In the genomic region with DNA sequence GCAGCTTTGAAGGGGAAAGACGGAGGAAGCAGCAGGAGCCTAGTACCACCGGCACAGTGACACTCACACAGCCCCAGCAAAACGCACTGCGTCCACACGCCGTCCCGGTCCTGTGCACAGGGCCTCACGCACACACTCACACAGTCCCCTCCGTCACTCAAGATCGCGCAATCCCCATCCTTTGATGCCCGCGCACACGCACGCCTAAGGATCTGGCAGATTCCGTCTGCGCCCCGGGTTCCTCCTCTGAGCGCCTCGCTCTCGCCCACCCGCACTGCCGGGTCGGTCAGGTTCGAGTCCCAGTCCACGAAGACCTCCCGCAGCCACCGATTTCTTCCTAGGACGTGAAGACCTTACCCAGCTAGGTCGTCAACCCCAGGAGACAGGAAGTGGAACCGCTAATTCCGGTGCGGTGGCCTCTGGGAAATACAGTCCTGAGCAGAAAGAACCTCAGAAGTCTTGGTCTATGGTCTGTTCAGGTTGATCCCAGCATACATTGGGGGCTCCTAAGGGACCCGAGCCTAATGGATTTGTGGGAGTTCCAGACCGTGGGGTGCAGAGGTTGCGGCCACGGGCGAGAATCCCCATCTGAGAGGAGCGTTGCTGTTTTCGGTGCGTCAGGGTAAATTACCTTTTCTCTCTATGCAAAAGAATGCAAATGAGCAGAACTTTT, we compare ENCODE assay signal across 7 cellular contexts. TPM values are rescaled to one million over a fixed set of nuclear protein-coding genes. Genes with fewer than 3 reads are reported as not detected.
DNase-seq lines count a peak whose midpoint lies in the region; ATAC-seq and TF ChIP-seq lines count a peak whose summit lies in the region.

A gene (minus strand): TSS at position 400 of the 673 bp plus-strand sequence. CDS start 5,899 bp downstream, outside the sequence.

- peaks cover 24% of the 10 kb centered on the region for H3K27me3 Mint-ChIP-seq in WTC11 (ENCODE audit: low read depth)

- peak within 1 kb of the TSS; percentile 98 for H3K4me3 Mint-ChIP-seq in WTC11

- peaks cover 9% of the 10 kb centered on the region for H3K36me3 Mint-ChIP-seq in WTC11

- TF ChIP-seq CTCF in GM13977 (IDR thresholded peaks at IDR 0.05; ENCODE audit: extremely low read depth, insufficient read depth, missing control alignments) = no peak
- no peak for TF ChIP-seq CTCF in WTC11 (IDR thresholded peaks at IDR 0.05)

- CTCF ChIA-PET in WTC11 (lab: Charles Lee) = interaction anchor here (0.6 to 1.9 kb wide), 3 partner anchors 109 to 174 kb away, joined by 3 to 7 read pairs (median 3); no protein-coding TSS in a partner anchor

- H3K4me1 Mint-ChIP-seq in WTC11 = peaks cover 12% of the 10 kb centered on the region

- peak within 1 kb of the TSS; percentile 23 for H3K27ac ChIP-seq in caudate nucleus (ENCODE audit: low read depth, low read length)

- DNase-seq in GM13977 (ENCODE audit: low spot score) (peak; percentile 73), NCI-H2196 (lab: John Stamatoyannopoulos, UW; ENCODE audit: unreplicated experiment) (peak; percentile 42), WTC11 (ENCODE audit: low spot score) (peak; percentile 50), caudate nucleus (lab: John Stamatoyannopoulos, UW) (peak in 58 of 61 donors; percentile 6 to 89 (median 60)), islet precursor cell (peak; percentile 84)
- DNase-seq in stimulated activated CD4-positive, alpha-beta T cell treated with anti-CD3 and anti-CD28 coated beads, Interleukin-12 subunit alpha, Interleukin-12 subunit beta, amount 100 ng/mL, for 4 hours = peak; percentile 55

- ATAC-seq in HG03025 (IDR thresholded peaks at IDR 0.05; ENCODE audit: low FRiP score, unreplicated experiment) (peak; percentile 61), WTC11 (peak; percentile 99)

- peak within 1 kb of the TSS; percentile 82 for H3K27ac Mint-ChIP-seq in WTC11

- in situ Hi-C loops in GM13977 (cut with MboI; ENCODE audit: low pct_unique_long_range_greater_than_20kb, low sequenced_read_pairs, unreplicated experiment) = no loop called here

- POLR2A ChIA-PET in WTC11 (lab: Charles Lee) = interaction anchor here (1.7 kb wide), 1 partner anchor 34 kb away, joined by 5 read pairs; a partner anchor contains a TSS

- peaks cover 24% of the 10 kb centered on the region for H3K9me3 Mint-ChIP-seq in WTC11

TF ChIP-seq in WTC11, 78 proteins besides CTCF, POLR2A, EP300 and RAD21 (continues in another document):
- TF ChIP-seq ESRRA (CRISPR knock-in tag; IDR thresholded peaks at IDR 0.05; ENCODE audit: borderline replicate concordance) (no peak), ZNF219 (CRISPR knock-in tag; IDR thresholded peaks at IDR 0.05; ENCODE audit: borderline replicate concordance) (no peak), TEAD1 (CRISPR knock-in tag; IDR thresholded peaks at IDR 0.05) (peak; percentile 60; the same call in 1 of the 2 replicates), ZNF121 (CRISPR knock-in tag; IDR thresholded peaks at IDR 0.05) (peak; percentile 90), HMGA2 (CRISPR knock-in tag; IDR thresholded peaks at IDR 0.05) (no peak), FOXK1 (CRISPR knock-in tag; IDR thresholded peaks at IDR 0.05) (no peak; the same call in 1 of the 2 replicates), ZNF263 (CRISPR knock-in tag; IDR thresholded peaks at IDR 0.05; ENCODE audit: low read depth) (no peak), FOXP1 (CRISPR knock-in tag; IDR thresholded peaks at IDR 0.05; ENCODE audit: borderline replicate concordance) (peak; percentile 63; the same call in 1 of the 2 replicates), NFE2L1 (CRISPR knock-in tag; IDR thresholded peaks at IDR 0.05) (no peak; the same call in 1 of the 2 replicates), SMAD3 (CRISPR knock-in tag; IDR thresholded peaks at IDR 0.05; ENCODE audit: borderline replicate concordance) (peak; percentile 52; the same call in 1 of the 2 replicates), PRRX2 (CRISPR knock-in tag; IDR thresholded peaks at IDR 0.05) (no peak), SOX15 (CRISPR knock-in tag; IDR thresholded peaks at IDR 0.05) (no peak), TEAD4 (CRISPR knock-in tag; IDR thresholded peaks at IDR 0.05) (0 out of 2 replicates have a peak, but pooled peaks have one; percentile 39), ZNF416 (CRISPR knock-in tag; IDR thresholded peaks at IDR 0.05) (no peak)
- TF ChIP-seq, protein P1, sequence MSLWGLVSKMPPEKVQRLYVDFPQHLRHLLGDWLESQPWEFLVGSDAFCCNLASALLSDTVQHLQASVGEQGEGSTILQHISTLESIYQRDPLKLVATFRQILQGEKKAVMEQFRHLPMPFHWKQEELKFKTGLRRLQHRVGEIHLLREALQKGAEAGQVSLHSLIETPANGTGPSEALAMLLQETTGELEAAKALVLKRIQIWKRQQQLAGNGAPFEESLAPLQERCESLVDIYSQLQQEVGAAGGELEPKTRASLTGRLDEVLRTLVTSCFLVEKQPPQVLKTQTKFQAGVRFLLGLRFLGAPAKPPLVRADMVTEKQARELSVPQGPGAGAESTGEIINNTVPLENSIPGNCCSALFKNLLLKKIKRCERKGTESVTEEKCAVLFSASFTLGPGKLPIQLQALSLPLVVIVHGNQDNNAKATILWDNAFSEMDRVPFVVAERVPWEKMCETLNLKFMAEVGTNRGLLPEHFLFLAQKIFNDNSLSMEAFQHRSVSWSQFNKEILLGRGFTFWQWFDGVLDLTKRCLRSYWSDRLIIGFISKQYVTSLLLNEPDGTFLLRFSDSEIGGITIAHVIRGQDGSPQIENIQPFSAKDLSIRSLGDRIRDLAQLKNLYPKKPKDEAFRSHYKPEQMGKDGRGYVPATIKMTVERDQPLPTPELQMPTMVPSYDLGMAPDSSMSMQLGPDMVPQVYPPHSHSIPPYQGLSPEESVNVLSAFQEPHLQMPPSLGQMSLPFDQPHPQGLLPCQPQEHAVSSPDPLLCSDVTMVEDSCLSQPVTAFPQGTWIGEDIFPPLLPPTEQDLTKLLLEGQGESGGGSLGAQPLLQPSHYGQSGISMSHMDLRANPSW (CRISPR knock-in tag; conservative IDR thresholded peaks at IDR 0.05; ENCODE audit: low read depth) = no peak
- TF ChIP-seq, protein P2, sequence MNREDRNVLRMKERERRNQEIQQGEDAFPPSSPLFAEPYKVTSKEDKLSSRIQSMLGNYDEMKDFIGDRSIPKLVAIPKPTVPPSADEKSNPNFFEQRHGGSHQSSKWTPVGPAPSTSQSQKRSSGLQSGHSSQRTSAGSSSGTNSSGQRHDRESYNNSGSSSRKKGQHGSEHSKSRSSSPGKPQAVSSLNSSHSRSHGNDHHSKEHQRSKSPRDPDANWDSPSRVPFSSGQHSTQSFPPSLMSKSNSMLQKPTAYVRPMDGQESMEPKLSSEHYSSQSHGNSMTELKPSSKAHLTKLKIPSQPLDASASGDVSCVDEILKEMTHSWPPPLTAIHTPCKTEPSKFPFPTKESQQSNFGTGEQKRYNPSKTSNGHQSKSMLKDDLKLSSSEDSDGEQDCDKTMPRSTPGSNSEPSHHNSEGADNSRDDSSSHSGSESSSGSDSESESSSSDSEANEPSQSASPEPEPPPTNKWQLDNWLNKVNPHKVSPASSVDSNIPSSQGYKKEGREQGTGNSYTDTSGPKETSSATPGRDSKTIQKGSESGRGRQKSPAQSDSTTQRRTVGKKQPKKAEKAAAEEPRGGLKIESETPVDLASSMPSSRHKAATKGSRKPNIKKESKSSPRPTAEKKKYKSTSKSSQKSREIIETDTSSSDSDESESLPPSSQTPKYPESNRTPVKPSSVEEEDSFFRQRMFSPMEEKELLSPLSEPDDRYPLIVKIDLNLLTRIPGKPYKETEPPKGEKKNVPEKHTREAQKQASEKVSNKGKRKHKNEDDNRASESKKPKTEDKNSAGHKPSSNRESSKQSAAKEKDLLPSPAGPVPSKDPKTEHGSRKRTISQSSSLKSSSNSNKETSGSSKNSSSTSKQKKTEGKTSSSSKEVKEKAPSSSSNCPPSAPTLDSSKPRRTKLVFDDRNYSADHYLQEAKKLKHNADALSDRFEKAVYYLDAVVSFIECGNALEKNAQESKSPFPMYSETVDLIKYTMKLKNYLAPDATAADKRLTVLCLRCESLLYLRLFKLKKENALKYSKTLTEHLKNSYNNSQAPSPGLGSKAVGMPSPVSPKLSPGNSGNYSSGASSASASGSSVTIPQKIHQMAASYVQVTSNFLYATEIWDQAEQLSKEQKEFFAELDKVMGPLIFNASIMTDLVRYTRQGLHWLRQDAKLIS (CRISPR knock-in tag; IDR thresholded peaks at IDR 0.05; ENCODE audit: borderline replicate concordance) = no peak
- TF ChIP-seq, protein P3, sequence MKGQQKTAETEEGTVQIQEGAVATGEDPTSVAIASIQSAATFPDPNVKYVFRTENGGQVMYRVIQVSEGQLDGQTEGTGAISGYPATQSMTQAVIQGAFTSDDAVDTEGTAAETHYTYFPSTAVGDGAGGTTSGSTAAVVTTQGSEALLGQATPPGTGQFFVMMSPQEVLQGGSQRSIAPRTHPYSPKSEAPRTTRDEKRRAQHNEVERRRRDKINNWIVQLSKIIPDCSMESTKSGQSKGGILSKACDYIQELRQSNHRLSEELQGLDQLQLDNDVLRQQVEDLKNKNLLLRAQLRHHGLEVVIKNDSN (CRISPR knock-in tag; IDR thresholded peaks at IDR 0.05) = 0 out of 2 replicates have a peak, but pooled peaks have one; percentile 31
- TF ChIP-seq, protein P4, sequence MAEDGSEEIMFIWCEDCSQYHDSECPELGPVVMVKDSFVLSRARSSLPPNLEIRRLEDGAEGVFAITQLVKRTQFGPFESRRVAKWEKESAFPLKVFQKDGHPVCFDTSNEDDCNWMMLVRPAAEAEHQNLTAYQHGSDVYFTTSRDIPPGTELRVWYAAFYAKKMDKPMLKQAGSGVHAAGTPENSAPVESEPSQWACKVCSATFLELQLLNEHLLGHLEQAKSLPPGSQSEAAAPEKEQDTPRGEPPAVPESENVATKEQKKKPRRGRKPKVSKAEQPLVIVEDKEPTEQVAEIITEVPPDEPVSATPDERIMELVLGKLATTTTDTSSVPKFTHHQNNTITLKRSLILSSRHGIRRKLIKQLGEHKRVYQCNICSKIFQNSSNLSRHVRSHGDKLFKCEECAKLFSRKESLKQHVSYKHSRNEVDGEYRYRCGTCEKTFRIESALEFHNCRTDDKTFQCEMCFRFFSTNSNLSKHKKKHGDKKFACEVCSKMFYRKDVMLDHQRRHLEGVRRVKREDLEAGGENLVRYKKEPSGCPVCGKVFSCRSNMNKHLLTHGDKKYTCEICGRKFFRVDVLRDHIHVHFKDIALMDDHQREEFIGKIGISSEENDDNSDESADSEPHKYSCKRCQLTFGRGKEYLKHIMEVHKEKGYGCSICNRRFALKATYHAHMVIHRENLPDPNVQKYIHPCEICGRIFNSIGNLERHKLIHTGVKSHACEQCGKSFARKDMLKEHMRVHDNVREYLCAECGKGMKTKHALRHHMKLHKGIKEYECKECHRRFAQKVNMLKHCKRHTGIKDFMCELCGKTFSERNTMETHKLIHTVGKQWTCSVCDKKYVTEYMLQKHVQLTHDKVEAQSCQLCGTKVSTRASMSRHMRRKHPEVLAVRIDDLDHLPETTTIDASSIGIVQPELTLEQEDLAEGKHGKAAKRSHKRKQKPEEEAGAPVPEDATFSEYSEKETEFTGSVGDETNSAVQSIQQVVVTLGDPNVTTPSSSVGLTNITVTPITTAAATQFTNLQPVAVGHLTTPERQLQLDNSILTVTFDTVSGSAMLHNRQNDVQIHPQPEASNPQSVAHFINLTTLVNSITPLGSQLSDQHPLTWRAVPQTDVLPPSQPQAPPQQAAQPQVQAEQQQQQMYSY (CRISPR knock-in tag; IDR thresholded peaks at IDR 0.05) = no peak

RNA-seq across cellular contexts. Expression of the gene that starts here (rescaled TPM):
- 21.1 to 23.7 TPM (median 22.9 TPM) in 3 replicates for total RNA-seq in WTC11 (2021)

Comparison
In these comparisons a context has a peak if more than half of its experiments do, and no peak if none do; other contexts are left out.
1. Peak in every context shown above with its lines: DNase-seq, ATAC-seq and H3K27ac ChIP-seq.